In genomic region chr19:44512326-44513298, GRCh38 we compare ENCODE assay signal across 9 cellular contexts. TPM values are rescaled to one million over a fixed set of nuclear protein-coding genes. Genes with fewer than 3 reads are reported as not detected.
DNase-seq lines count a peak whose midpoint lies in the region; TF ChIP-seq lines count a peak whose summit lies in the region.
"Had no signal": no experiment of that assay in that cellular context is flagged by ENCODE, and none has a peak within 500 bp of the region (broad histone marks: within the 10 kb centered on the region; RNA-seq: fewer than 3 reads in every experiment).

No MANE protein-coding gene starts in this region.

- peaks cover 25% of the 10 kb centered on the region for H3K27me3 Mint-ChIP-seq in osteocyte (ENCODE audit: unreplicated experiment)
- peaks cover 19 to 21% of the 10 kb centered on the region in 2 donors for H3K27me3 Mint-ChIP-seq in CD4-positive, alpha-beta memory T cell

- H3K4me3 ChIP-seq in brain microvascular endothelial cell (ENCODE audit: low read depth, low read length), result no peak overlapping the region
- no peak overlapping the region for H3K4me3 ChIP-seq in tibial artery
- H3K4me3 ChIP-seq in CD4-positive, alpha-beta memory T cell (ENCODE audit: low read length in 2 of 2), result no peak overlapping the region

- POLR2A ChIA-PET in CD4-positive, alpha-beta memory T cell (lab: Charles Lee; ENCODE audit: partially characterized antibody), result no interaction called here

- CTCF ChIA-PET in CD4-positive, alpha-beta memory T cell (lab: Charles Lee; ENCODE audit: partially characterized antibody), result no interaction called here

- no peak overlapping the region for H3K27ac ChIP-seq in brain microvascular endothelial cell
- H3K27ac ChIP-seq in tibial artery, result no peak overlapping the region
- no peak overlapping the region for H3K27ac ChIP-seq in CD4-positive, alpha-beta memory T cell (ENCODE audit: low read depth, low read length)

- no peak overlapping the region for H3K27ac Mint-ChIP-seq in osteocyte (ENCODE audit: unreplicated experiment)
- H3K27ac Mint-ChIP-seq in CD4-positive, alpha-beta memory T cell, result no peak overlapping the region
- H3K27ac Mint-ChIP-seq: IgD-negative memory B cell had no signal

- no peaks in the 10 kb centered on the region for H3K9me3 ChIP-seq in tibial artery
- H3K9me3 ChIP-seq in CD4-positive, alpha-beta memory T cell (ENCODE audit: control insufficient read depth in 1 of 2, low read length in 2 of 2), result no peaks in the 10 kb centered on the region

- in situ Hi-C loops in brain microvascular endothelial cell (cut with HindIII; ENCODE audit: low pct_ligation_motif_present, low sequenced_read_pairs), result no loop called here

- H3K4me3 Mint-ChIP-seq in osteocyte (ENCODE audit: unreplicated experiment), result no peak overlapping the region
- H3K4me3 Mint-ChIP-seq in CD4-positive, alpha-beta memory T cell, result no peak overlapping the region

- H3K4me1 Mint-ChIP-seq in osteocyte (ENCODE audit: unreplicated experiment), result no peaks in the 10 kb centered on the region
- peaks cover 0 to 2% (median 0%) of the 10 kb centered on the region in 4 donors for H3K4me1 Mint-ChIP-seq in CD4-positive, alpha-beta memory T cell
- H3K4me1 Mint-ChIP-seq: IgD-negative memory B cell had no signal

- peak; percentile 76 for TF ChIP-seq CTCF in brain microvascular endothelial cell (IDR thresholded peaks at IDR 0.05; ENCODE audit: low read depth, low read length, missing control alignments)
- TF ChIP-seq CTCF in osteocyte (IDR thresholded peaks at IDR 0.05), result peak; percentile 34
- no peak for TF ChIP-seq CTCF in tibial artery (IDR thresholded peaks at IDR 0.05)

- H3K4me1 ChIP-seq in tibial artery, result no peaks in the 10 kb centered on the region
- no peaks in the 10 kb centered on the region for H3K4me1 ChIP-seq in CD4-positive, alpha-beta memory T cell (ENCODE audit: insufficient read depth, low read length)

- H3K36me3 ChIP-seq in brain microvascular endothelial cell (replicated peaks) (no peaks in the 10 kb centered on the region), tibial artery (no peaks in the 10 kb centered on the region)
- no peaks in the 10 kb centered on the region for H3K36me3 ChIP-seq in CD4-positive, alpha-beta memory T cell (ENCODE audit: insufficient read depth, low read length)

- H3K9me3 Mint-ChIP-seq in osteocyte (ENCODE audit: unreplicated experiment), result no peaks in the 10 kb centered on the region
- H3K9me3 Mint-ChIP-seq in CD4-positive, alpha-beta memory T cell, result peaks cover 0 to 72% (median 51%) of the 10 kb centered on the region in 8 donors

- no peaks in the 10 kb centered on the region for H3K36me3 Mint-ChIP-seq in osteocyte (ENCODE audit: unreplicated experiment)
- H3K36me3 Mint-ChIP-seq in CD4-positive, alpha-beta memory T cell, result peaks cover 0 to 16% of the 10 kb centered on the region in 2 donors

- H3K27me3 ChIP-seq in brain microvascular endothelial cell (replicated peaks) (no peaks in the 10 kb centered on the region), tibial artery (peaks cover 0 to 9% of the 10 kb centered on the region in 2 donors)
- H3K27me3 ChIP-seq in CD4-positive, alpha-beta memory T cell (ENCODE audit: insufficient read depth, low read length), result no peaks in the 10 kb centered on the region

- DNase-seq in AG08395 (ENCODE audit: low spot score), result peak; percentile 42
- DNase-seq in GM04504 (ENCODE audit: low read depth), result peak; percentile 21
- peak; percentile 30 for DNase-seq in NCI-H2196 treated with DMSO at 0.1 percent for 48 hours (lab: John Stamatoyannopoulos, UW; ENCODE audit: unreplicated experiment)
- DNase-seq in brain microvascular endothelial cell, result peak; percentile 36
- no peak for DNase-seq in osteocyte (ENCODE audit: extremely low spot score, unreplicated experiment)
- no peak for DNase-seq in NOMO-1 treated with DMSO at 0.1 percent for 48 hours (lab: John Stamatoyannopoulos, UW; ENCODE audit: unreplicated experiment)
- no peak for DNase-seq in tibial artery
- DNase-seq in CD4-positive, alpha-beta memory T cell, result no peak

- intact Hi-C loops in tibial artery (cut with DNase I; ENCODE audit: low total_unique reads), result no loop called here
- intact Hi-C loops in CD4-positive, alpha-beta memory T cell (cut with micrococcal nuclease), result no loop called here

RNA-seq across cellular contexts. Expression of gene ZNF180, which starts 12.3 kb away (rescaled TPM):
- 7.0 and 8.9 TPM in 2 replicates for total RNA-seq in osteocyte
- total RNA-seq in CD4-positive, alpha-beta memory T cell, result 10 to 100 TPM; 17.1 to 18.0 TPM
- polyA plus RNA-seq in CD4-positive, alpha-beta memory T cell, result 10 to 100 TPM in 1 of 2 donors, 1 to 10 TPM in 1; 5.2 to 10.8 TPM

RNA-seq across cellular contexts. Expression of gene CEACAM20, which starts 16.9 kb away (rescaled TPM):
- not detected in 2 replicates for total RNA-seq in osteocyte
- not detected for total RNA-seq in CD4-positive, alpha-beta memory T cell
- not detected for polyA plus RNA-seq in CD4-positive, alpha-beta memory T cell
- polyA plus RNA-seq: IgD-negative memory B cell had no signal

Comparison
In these comparisons a context has a peak if more than half of its experiments do, and no peak if none do; other contexts are left out.
1. DNase-seq: peak in AG08395 (single experiment), GM04504 (single experiment), NCI-H2196 treated with DMSO at 0.1 percent for 48 hours (single experiment) and brain microvascular endothelial cell (single experiment); none in osteocyte (single experiment), NOMO-1 treated with DMSO at 0.1 percent for 48 hours (single experiment), tibial artery (0 of 2) and CD4-positive, alpha-beta memory T cell (0 of 5).
2. CTCF ChIP-seq: peak in brain microvascular endothelial cell (single experiment) and osteocyte (single experiment); none in tibial artery (0 of 2).